Comparison of ENCODE assay signal across 9 cellular contexts in genomic region chr1:210598135-210598652, GRCh38.
DNase-seq lines count a peak whose midpoint lies in the region; ATAC-seq and TF ChIP-seq lines count a peak whose summit lies in the region.
"Had no signal": no experiment of that assay in that cellular context is flagged by ENCODE, and none has a peak within 500 bp of the region (broad histone marks: within the 10 kb centered on the region; RNA-seq: fewer than 3 reads in every experiment).

No MANE protein-coding gene starts in this region.

- TF ChIP-seq CTCF in HL-60 (IDR thresholded peaks at IDR 0.05; ENCODE audit: insufficient read depth, low read length) (no peak), body of pancreas (IDR thresholded peaks at IDR 0.05) (no peak)

- DNase-seq in CD1c-positive myeloid dendritic cell (ENCODE audit: extremely low spot score) (peak; percentile 26), HL-60 (ENCODE audit: low read depth in 1 of 2, low spot score in 1 of 2) (peak; percentile 38 to 69), body of pancreas (peak in 3 of 4 donors; percentile 20 to 54 (median 26)), DMS 273 (lab: John Stamatoyannopoulos, UW; ENCODE audit: unreplicated experiment) (no peak), NCI-H526 (lab: John Stamatoyannopoulos, UW) (no peak)
- DNase-seq in stimulated activated naive CD8-positive, alpha-beta T cell treated with anti-CD3 and anti-CD28 coated beads, Interleukin-15, Interleukin-2, amounts not matched to agents 100 U/mL and 50 U/mL, for 24 hours, result no peak
- DNase-seq in activated CD4-positive, alpha-beta T cell treated with anti-CD3 and anti-CD28 coated beads, Interleukin-2, amount 50 U/mL, for 1 hour, result no peak

- no peak overlapping the region for H3K27ac ChIP-seq in HL-60 (replicated peaks)
- no peak overlapping the region for H3K27ac ChIP-seq in body of pancreas
- peak overlapping the region; percentile 99 for H3K27ac ChIP-seq in mesodermal cell (ENCODE audit: low read depth, low read length, severe bottlenecking)
- H3K27ac ChIP-seq: cardiac muscle cell had no signal

- peak; percentile 68 for ATAC-seq in body of pancreas
- no peak for ATAC-seq in stimulated activated naive CD8-positive, alpha-beta T cell treated with anti-CD3 and anti-CD28 coated beads, Interleukin-15, Interleukin-2, amounts not matched to agents 100 U/mL and 50 U/mL, for 24 hours

- H3K36me3 ChIP-seq in body of pancreas (replicated peaks in 1 of 2; ENCODE audit: insufficient read depth in 1 of 2, low read depth in 2 of 2), result no peaks in the 10 kb centered on the region
- no peaks in the 10 kb centered on the region for H3K36me3 ChIP-seq in mesodermal cell (ENCODE audit: control insufficient read depth, insufficient read depth, low read length)
- H3K36me3 ChIP-seq: cardiac muscle cell had no signal

- H3K9me3 ChIP-seq in body of pancreas (no peaks in the 10 kb centered on the region), mesodermal cell (ENCODE audit: control insufficient read depth, low read length) (no peaks in the 10 kb centered on the region)

- no peaks in the 10 kb centered on the region for H3K4me1 ChIP-seq in body of pancreas
- H3K4me1 ChIP-seq in mesodermal cell (ENCODE audit: control insufficient read depth, insufficient read depth, low read length, poor library complexity, severe bottlenecking), result peaks cover 26% of the 10 kb centered on the region

- WGBS in body of pancreas, 2 donors, result 68 to 100% methylated on average over 2 to 3 of the region's 3 CpGs
- WGBS in mesodermal cell (ENCODE audit: insufficient coverage in 2 of 2), 2 experiments, result 67 to 70% methylated on average over 2 to 3 of the region's 3 CpGs

- intact Hi-C loops in body of pancreas (cut with DNase I), result no loop called here

- TF ChIP-seq POLR2A in body of pancreas (IDR thresholded peaks at IDR 0.05), result no peak

- no peak overlapping the region for H3K4me3 ChIP-seq in HL-60 (replicated peaks; ENCODE audit: insufficient read depth, low read length)
- H3K4me3 ChIP-seq in body of pancreas, result no peak overlapping the region
- no peak overlapping the region for H3K4me3 ChIP-seq in mesodermal cell (ENCODE audit: extremely low read depth, insufficient read depth, low read length, poor library complexity, severe bottlenecking)
- H3K4me3 ChIP-seq: cardiac muscle cell had no signal

- H3K27me3 ChIP-seq in HL-60 (ENCODE audit: insufficient read depth, poor library complexity, severe bottlenecking), result no peaks in the 10 kb centered on the region
- no peaks in the 10 kb centered on the region for H3K27me3 ChIP-seq in body of pancreas
- H3K27me3 ChIP-seq: cardiac muscle cell had no signal

Comparison
In these comparisons a context has a peak if more than half of its experiments do, and no peak if none do; other contexts are left out.
1. DNase-seq: peak in CD1c-positive myeloid dendritic cell (single experiment), HL-60 (2 of 2) and body of pancreas (3 of 4); none in stimulated activated naive CD8-positive, alpha-beta T cell treated with anti-CD3 and anti-CD28 coated beads, Interleukin-15, Interleukin-2, amounts not matched to agents 100 U/mL and 50 U/mL, for 24 hours (single experiment), DMS 273 (single experiment), NCI-H526 (0 of 2) and activated CD4-positive, alpha-beta T cell treated with anti-CD3 and anti-CD28 coated beads, Interleukin-2, amount 50 U/mL, for 1 hour (single experiment).